ENCODE assay signal across 19 cellular contexts in the genomic region with DNA sequence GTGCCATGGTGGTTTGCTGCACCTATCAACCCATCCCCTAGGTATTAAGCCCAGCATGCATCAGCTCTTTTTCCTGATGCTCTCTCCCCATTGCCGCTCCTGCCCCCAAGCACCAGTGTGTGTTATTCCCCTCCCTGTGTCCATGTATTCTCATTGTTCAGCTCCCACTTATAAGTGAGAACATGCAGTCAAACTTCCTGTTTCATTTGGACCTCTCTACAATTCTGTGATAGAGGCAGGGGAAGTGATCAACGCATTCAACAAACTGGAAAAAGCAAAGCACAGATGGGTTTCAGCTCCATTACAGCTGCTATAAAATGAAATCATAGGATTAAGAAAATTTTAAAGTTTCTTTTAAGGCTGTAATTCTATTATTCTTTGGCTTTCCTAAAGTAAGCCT. TPM values are rescaled to one million over a fixed set of nuclear protein-coding genes. Genes with fewer than 3 reads are reported as not detected.
A peak's percentile ranks its signal among the peaks of the same experiment; 100 is the strongest.
DNase-seq lines count a peak whose midpoint lies in the region; ATAC-seq and TF ChIP-seq lines count a peak whose summit lies in the region.
"Had no signal": no experiment of that assay in that cellular context is flagged by ENCODE, and none has a peak within 500 bp of the region (broad histone marks: within the 10 kb centered on the region; RNA-seq: fewer than 3 reads in every experiment).

No MANE protein-coding gene starts in this region.

- H3K36me3 ChIP-seq in heart right ventricle: no peaks in the 10 kb centered on the region
- no peaks in the 10 kb centered on the region for H3K36me3 ChIP-seq in lower lobe of right lung
- H3K36me3 ChIP-seq in neuronal stem cell (replicated peaks in 1 of 2; ENCODE audit: control insufficient read depth in 2 of 2, insufficient read depth in 2 of 2, low read length in 2 of 2): no peaks in the 10 kb centered on the region
- H3K36me3 ChIP-seq: ascending aorta, gastroesophageal sphincter, SJSA1 had no signal

- no peaks in the 10 kb centered on the region for H3K9me3 ChIP-seq in heart right ventricle
- no peaks in the 10 kb centered on the region for H3K9me3 ChIP-seq in lower lobe of right lung
- H3K9me3 ChIP-seq in neuronal stem cell (replicated peaks in 1 of 2; ENCODE audit: control insufficient read depth in 2 of 2, insufficient read depth in 1 of 2, low read depth in 1 of 2, low read length in 2 of 2): no peaks in the 10 kb centered on the region
- H3K9me3 ChIP-seq: ascending aorta, gastroesophageal sphincter, SJSA1 had no signal

- no peak overlapping the region for H2BK15ac ChIP-seq in neuronal stem cell (ENCODE audit: low read length)

- H4K8ac ChIP-seq in neuronal stem cell (ENCODE audit: low read depth, low read length): no peak overlapping the region

- H2BK120ac ChIP-seq in neuronal stem cell (ENCODE audit: low read depth, low read length): no peak overlapping the region

- H3K9me3 Mint-ChIP-seq in activated B cell treated with CpG ODN at 0.5 μM for 24 hours: peaks cover 5% of the 10 kb centered on the region
- H3K9me3 Mint-ChIP-seq: HFFc6; nephron progenitor cell; T-helper 2 cell treated with Interferon-gamma antibody and Interleukin-4, amounts not matched to agents 5 μg/mL and 100 μg/mL, for 36 hours had no signal

- no peak overlapping the region for H3K23ac ChIP-seq in neuronal stem cell (ENCODE audit: low read depth, low read length, poor library complexity)

- TF ChIP-seq CTCF in heart right ventricle (IDR thresholded peaks at IDR 0.05): no peak
- TF ChIP-seq CTCF in activated B cell treated with CpG ODN at 0.5 μM for 24 hours (IDR thresholded peaks at IDR 0.05): no peak
- TF ChIP-seq CTCF in lower lobe of right lung (IDR thresholded peaks at IDR 0.05): no peak

- H4K91ac ChIP-seq in neuronal stem cell (ENCODE audit: low read depth, low read length, poor library complexity): no peak overlapping the region

- H2AFZ ChIP-seq in neuronal stem cell (ENCODE audit: low read length): no peak overlapping the region

- intact Hi-C loops in heart right ventricle (cut with DNase I) (no loop called here), Right ventricle myocardium inferior (cut with DNase I) (no loop called here), activated B cell treated with CpG ODN at 0.5 μM for 24 hours (cut with micrococcal nuclease) (no loop called here), lower lobe of right lung (cut with DNase I) (no loop called here)

- DNase-seq in heart right ventricle (no peak), Right ventricle myocardium inferior (ENCODE audit: missing footprints) (no peak), activated B cell treated with CpG ODN at 0.5 μM for 24 hours (no peak), lower lobe of right lung (no peak), substantia nigra (lab: John Stamatoyannopoulos, UW) (no peak), neuronal stem cell (ENCODE audit: low spot score) (no peak), germinal center (ENCODE audit: low spot score) (no peak), OCI-M1 (lab: John Stamatoyannopoulos, UW) (no peak)
- DNase-seq: activated gamma-delta T cell; HFFc6; NCI-H1436 treated with DMSO at 0.1 percent for 48 hours; NCI-H226; nephron progenitor cell; stimulated activated CD4-positive, alpha-beta T cell treated with anti-CD3 and anti-CD28 coated beads, Interleukin-15, amount 100 ng/mL, for 24 hours; stimulated activated naive CD4-positive, alpha-beta T cell treated with Interleukin-2 at 50 U/mL for 16 hours had no signal

- peak overlapping the region; percentile 85 for H3K27ac Mint-ChIP-seq in activated B cell treated with CpG ODN at 0.5 μM for 24 hours
- H3K27ac Mint-ChIP-seq: HFFc6; nephron progenitor cell; T-helper 2 cell treated with Interferon-gamma antibody and Interleukin-4, amounts not matched to agents 5 μg/mL and 100 μg/mL, for 36 hours had no signal

- H3K4me3 Mint-ChIP-seq in activated B cell treated with CpG ODN at 0.5 μM for 24 hours: peak overlapping the region; percentile 0
- H3K4me3 Mint-ChIP-seq: HFFc6; nephron progenitor cell; T-helper 2 cell treated with Interferon-gamma antibody and Interleukin-4, amounts not matched to agents 5 μg/mL and 100 μg/mL, for 36 hours had no signal

- no peak overlapping the region for H3K18ac ChIP-seq in neuronal stem cell (ENCODE audit: low read length)

- no peak overlapping the region for H3K14ac ChIP-seq in neuronal stem cell (ENCODE audit: low read length)

- H3K4me1 ChIP-seq in heart right ventricle (peaks cover 0 to 20% (median 0%) of the 10 kb centered on the region in 9 donors), lower lobe of right lung (peaks cover 15% of the 10 kb centered on the region), neuronal stem cell (ENCODE audit: control insufficient read depth in 2 of 2, insufficient read depth in 1 of 2, low read depth in 1 of 2, low read length in 2 of 2) (no peaks in the 10 kb centered on the region)
- H3K4me1 ChIP-seq: ascending aorta, gastroesophageal sphincter had no signal

- H3K79me1 ChIP-seq in neuronal stem cell (ENCODE audit: low read depth, low read length): no peaks in the 10 kb centered on the region

- no peak overlapping the region for H2AK5ac ChIP-seq in neuronal stem cell (ENCODE audit: low read depth, low read length)

- peak in 5 of 8 donors; percentile 64 to 80 (median 74) for ATAC-seq in heart right ventricle
- no peak for ATAC-seq in Right ventricle myocardium inferior
- peak; percentile 52 for ATAC-seq in activated B cell treated with CpG ODN at 0.5 μM for 24 hours (ENCODE audit: low read depth)
- peak; percentile 74 to 81 for ATAC-seq in lower lobe of right lung
- ATAC-seq: gastroesophageal sphincter had no signal

- no peak overlapping the region for H2BK12ac ChIP-seq in neuronal stem cell (ENCODE audit: low read length)

- H3K4me2 ChIP-seq in neuronal stem cell (ENCODE audit: insufficient read depth, low read length, poor library complexity, severe bottlenecking): no peak overlapping the region

- POLR2A ChIA-PET in activated B cell treated with CpG ODN at 0.5 μM for 24 hours (lab: Charles Lee): interaction anchor here (0.7 to 2.4 kb wide), 2 partner anchors 22 to 23 kb away, joined by 3 to 11 read pairs; a partner anchor contains a TSS

- H3K27me3 ChIP-seq in heart right ventricle: no peaks in the 10 kb centered on the region
- H3K27me3 ChIP-seq in lower lobe of right lung (ENCODE audit: low read depth): no peaks in the 10 kb centered on the region
- H3K27me3 ChIP-seq in neuronal stem cell (ENCODE audit: control insufficient read depth in 3 of 3, insufficient read depth in 3 of 3, low read depth in 1 of 3, low read length in 3 of 3): no peaks in the 10 kb centered on the region
- H3K27me3 ChIP-seq: ascending aorta, gastroesophageal sphincter, SJSA1 had no signal

- H3K4me3 ChIP-seq in heart right ventricle (peak overlapping the region in 1 of 10 donors; percentile 28), lower lobe of right lung (peak overlapping the region; percentile 24), neuronal stem cell (ENCODE audit: low read length in 2 of 2) (no peak overlapping the region)
- H3K4me3 ChIP-seq: gastroesophageal sphincter, SJSA1 had no signal

- H3K9ac ChIP-seq in neuronal stem cell (ENCODE audit: low read depth, low read length, poor library complexity): no peak overlapping the region

- no peak overlapping the region for H2BK5ac ChIP-seq in neuronal stem cell (ENCODE audit: low read length)

- no peaks in the 10 kb centered on the region for H3K27me3 Mint-ChIP-seq in activated B cell treated with CpG ODN at 0.5 μM for 24 hours

- no peaks in the 10 kb centered on the region for H3K36me3 Mint-ChIP-seq in activated B cell treated with CpG ODN at 0.5 μM for 24 hours (ENCODE audit: low read depth)

- CTCF ChIA-PET in activated B cell treated with CpG ODN at 0.5 μM for 24 hours (lab: Charles Lee): no interaction called here

- peaks cover 25% of the 10 kb centered on the region for H3K4me1 Mint-ChIP-seq in activated B cell treated with CpG ODN at 0.5 μM for 24 hours
- H3K4me1 Mint-ChIP-seq: nephron progenitor cell had no signal

- WGBS in heart right ventricle, 2 donors: 52 to 58% methylated on average over 2 of the region's 2 CpGs
- no CpG with 5 or more reads among the region's 2 CpGs for WGBS in neuronal stem cell (ENCODE audit: extremely low coverage in 2 of 2, insufficient read length in 2 of 2, insufficient replicate concordance in 1 of 2), 2 donors

- peak overlapping the region in 7 of 10 donors; percentile 17 to 68 (median 45) for H3K27ac ChIP-seq in heart right ventricle
- H3K27ac ChIP-seq in lower lobe of right lung: peak overlapping the region; percentile 66
- H3K27ac ChIP-seq in substantia nigra (ENCODE audit: low read depth, low read length, poor library complexity, severe bottlenecking): no peak overlapping the region
- no peak overlapping the region for H3K27ac ChIP-seq in neuronal stem cell (replicated peaks; ENCODE audit: low read length)
- H3K27ac ChIP-seq: SJSA1 had no signal

- H3K4ac ChIP-seq in neuronal stem cell (ENCODE audit: low read length): no peak overlapping the region

RNA-seq across cellular contexts. Expression of a gene that starts 23.3 kb away (rescaled TPM):
- total RNA-seq in heart right ventricle: 100 to 1,000 TPM in 3 of 10 donors, 10 to 100 TPM in 7; 69.5 to 132 (median 81.4) TPM
- polyA plus RNA-seq in heart right ventricle: 10 to 100 TPM; 25.3 to 90.6 TPM
- 68.9 TPM for total RNA-seq in Right ventricle myocardium inferior
- total RNA-seq in activated B cell treated with CpG ODN at 0.5 μM for 24 hours: 90.9 and 91.1 TPM in 2 replicates
- 356 TPM for total RNA-seq in lower lobe of right lung
- 7.2 TPM for polyA plus RNA-seq in neuronal stem cell (2013, experiment 1 of 2)
- polyA plus RNA-seq in neuronal stem cell (2013, experiment 2 of 2): 6.9 TPM

Comparison
In these comparisons a context has a peak if more than half of its experiments do, and no peak if none do; other contexts are left out.
1. H3K27ac ChIP-seq: peak in heart right ventricle (7 of 10) and lower lobe of right lung (single experiment); none in substantia nigra (single experiment) and neuronal stem cell (single experiment).